Comparison of ENCODE assay signal across 11 cellular contexts in the genomic region with DNA sequence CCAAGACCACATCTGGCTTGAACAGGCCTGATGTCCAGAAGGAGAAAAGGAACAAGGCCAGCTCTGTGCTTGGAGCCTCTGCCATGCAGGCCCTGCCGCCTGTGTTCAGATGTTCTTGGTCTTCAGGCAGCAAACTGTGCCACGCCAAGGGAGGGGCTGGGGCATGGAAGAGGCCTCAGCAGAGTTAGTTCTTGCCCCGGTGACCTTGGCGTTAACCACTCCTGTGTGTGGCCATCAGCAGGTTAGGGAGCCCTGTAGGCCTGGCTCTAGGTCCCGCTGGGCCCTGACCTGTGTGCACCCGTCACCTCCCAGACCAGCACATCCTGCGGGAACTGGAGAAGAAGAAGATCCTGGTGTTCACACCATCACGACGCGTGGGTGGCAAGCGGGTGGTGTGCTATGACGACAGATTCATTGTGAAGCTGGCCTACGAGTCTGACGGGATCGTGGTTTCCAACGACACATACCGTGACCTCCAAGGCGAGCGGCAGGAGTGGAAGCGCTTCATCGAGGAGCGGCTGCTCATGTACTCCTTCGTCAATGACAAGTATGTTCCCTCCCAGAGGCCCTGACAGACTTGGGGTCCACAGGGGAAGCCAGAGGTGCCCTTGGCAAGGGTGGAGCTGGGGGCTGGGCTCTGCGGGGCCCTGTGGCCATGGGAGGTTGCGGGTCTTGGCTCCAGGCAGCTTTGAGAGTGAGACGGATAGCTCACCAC. TPM values are rescaled to one million over a fixed set of nuclear protein-coding genes. Genes with fewer than 3 reads are reported as not detected.
DNase-seq lines count a peak whose midpoint lies in the region; ATAC-seq and TF ChIP-seq lines count a peak whose summit lies in the region.
"Had no signal": no experiment of that assay in that cellular context is flagged by ENCODE, and none has a peak within 500 bp of the region (broad histone marks: within the 10 kb centered on the region; RNA-seq: fewer than 3 reads in every experiment).

No MANE protein-coding gene starts in this region.

- peak overlapping the region; percentile 98 for H3K27ac Mint-ChIP-seq in activated T-helper 2 cell treated with anti-CD3 and anti-CD28 coated beads, Interferon-gamma antibody, Interleukin-2, Interleukin-4, amounts not matched to agents 10 μg/mL and 5 μg/mL and 100 μg/mL, durations not matched to agents 14 hours and 24 hours and 36 hours

- H3K9me3 Mint-ChIP-seq in activated T-helper 2 cell treated with anti-CD3 and anti-CD28 coated beads, Interferon-gamma antibody, Interleukin-2, Interleukin-4, amounts not matched to agents 10 μg/mL and 5 μg/mL and 100 μg/mL, durations not matched to agents 14 hours and 24 hours and 36 hours, result no peaks in the 10 kb centered on the region

- ATAC-seq in upper lobe of left lung (ENCODE audit: low FRiP score in 2 of 2) (no peak), HG03095 (IDR thresholded peaks at IDR 0.05; ENCODE audit: unreplicated experiment) (no peak), HG03342 (IDR thresholded peaks at IDR 0.05; ENCODE audit: unreplicated experiment) (no peak), HG02610 (IDR thresholded peaks at IDR 0.05; ENCODE audit: unreplicated experiment) (no peak)

- H3K4me1 Mint-ChIP-seq in activated T-helper 2 cell treated with anti-CD3 and anti-CD28 coated beads, Interferon-gamma antibody, Interleukin-2, Interleukin-4, amounts not matched to agents 10 μg/mL and 5 μg/mL and 100 μg/mL, durations not matched to agents 14 hours and 24 hours and 36 hours (ENCODE audit: low read depth), result peaks cover 30% of the 10 kb centered on the region

- H3K27me3 Mint-ChIP-seq in activated T-helper 2 cell treated with anti-CD3 and anti-CD28 coated beads, Interferon-gamma antibody, Interleukin-2, Interleukin-4, amounts not matched to agents 10 μg/mL and 5 μg/mL and 100 μg/mL, durations not matched to agents 14 hours and 24 hours and 36 hours (ENCODE audit: low read depth), result no peaks in the 10 kb centered on the region

- H3K27me3 ChIP-seq in upper lobe of left lung, result no peaks in the 10 kb centered on the region
- H3K27me3 ChIP-seq: tibial nerve had no signal

- peaks cover 75% of the 10 kb centered on the region for H3K36me3 Mint-ChIP-seq in activated T-helper 2 cell treated with anti-CD3 and anti-CD28 coated beads, Interferon-gamma antibody, Interleukin-2, Interleukin-4, amounts not matched to agents 10 μg/mL and 5 μg/mL and 100 μg/mL, durations not matched to agents 14 hours and 24 hours and 36 hours (ENCODE audit: low read depth)

- TF ChIP-seq CTCF in upper lobe of left lung (IDR thresholded peaks at IDR 0.05), result no peak

- H3K4me1 ChIP-seq in upper lobe of left lung, result peaks cover 73 to 83% (median 79%) of the 10 kb centered on the region in 4 donors

- no peak for TF ChIP-seq EP300 in upper lobe of left lung (IDR thresholded peaks at IDR 0.05)

- H3K9me3 ChIP-seq in upper lobe of left lung, result no peaks in the 10 kb centered on the region
- H3K9me3 ChIP-seq: tibial nerve had no signal

- TF ChIP-seq POLR2A in upper lobe of left lung (IDR thresholded peaks at IDR 0.05), result no peak

- WGBS in upper lobe of left lung, 2 donors, result 83 to 86% methylated on average over 22 to 26 of the region's 26 CpGs

- peak; percentile 29 for DNase-seq in activated naive CD4-positive, alpha-beta T cell treated with Interleukin-2 at 50 U/mL for 16 hours
- no peak for DNase-seq in activated naive CD4-positive, alpha-beta T cell (lab: John Stamatoyannopoulos, UW)
- no peak for DNase-seq in activated T-helper 2 cell treated with anti-CD3 and anti-CD28 coated beads, Interferon-gamma antibody, Interleukin-2, Interleukin-4, amounts not matched to agents 10 μg/mL and 5 μg/mL and 100 μg/mL, durations not matched to agents 14 hours and 24 hours and 36 hours (ENCODE audit: low spot score)
- peak; percentile 88 for DNase-seq in mesenteric fat pad (ENCODE audit: low spot score)
- DNase-seq in upper lobe of left lung, result peak in 1 of 2 donors; percentile 55
- DNase-seq: NCI-H2081, Right ventricle myocardium superior had no signal

- peak overlapping the region; percentile 96 to 99 (median 96) for H3K27ac ChIP-seq in upper lobe of left lung

- intact Hi-C loops in activated T-helper 2 cell treated with anti-CD3 and anti-CD28 coated beads, Interferon-gamma antibody, Interleukin-2, Interleukin-4, amounts not matched to agents 10 μg/mL and 5 μg/mL and 100 μg/mL, durations not matched to agents 14 hours and 24 hours and 36 hours (cut with micrococcal nuclease), result no loop called here

- H3K36me3 ChIP-seq in upper lobe of left lung, result peaks cover 18 to 74% (median 53%) of the 10 kb centered on the region in 4 donors

- peak overlapping the region; percentile 33 for H3K4me3 Mint-ChIP-seq in activated T-helper 2 cell treated with anti-CD3 and anti-CD28 coated beads, Interferon-gamma antibody, Interleukin-2, Interleukin-4, amounts not matched to agents 10 μg/mL and 5 μg/mL and 100 μg/mL, durations not matched to agents 14 hours and 24 hours and 36 hours (ENCODE audit: low read depth)

- no peak overlapping the region for H3K4me3 ChIP-seq in upper lobe of left lung
- H3K4me3 ChIP-seq: tibial nerve had no signal

RNA-seq across cellular contexts. Expression of a gene that starts 7.1 kb away (rescaled TPM):
- 23.6 and 25.3 TPM in 2 replicates for total RNA-seq in activated T-helper 2 cell treated with anti-CD3 and anti-CD28 coated beads, Interferon-gamma antibody, Interleukin-2, Interleukin-4, amounts not matched to agents 10 μg/mL and 5 μg/mL and 100 μg/mL, durations not matched to agents 14 hours and 24 hours and 36 hours
- total RNA-seq in mesenteric fat pad (34.2 TPM), upper lobe of left lung (10 to 100 TPM; 17.6 to 55.5 (median 26.2) TPM)

RNA-seq across cellular contexts. Expression of a gene that starts 33.1 kb away (rescaled TPM):
- 87.9 and 93.0 TPM in 2 replicates for total RNA-seq in activated T-helper 2 cell treated with anti-CD3 and anti-CD28 coated beads, Interferon-gamma antibody, Interleukin-2, Interleukin-4, amounts not matched to agents 10 μg/mL and 5 μg/mL and 100 μg/mL, durations not matched to agents 14 hours and 24 hours and 36 hours
- total RNA-seq in mesenteric fat pad (43.4 TPM), upper lobe of left lung (100 to 1,000 TPM in 2 of 6 donors, 10 to 100 TPM in 4; 59.9 to 131 (median 75.1) TPM)

Comparison
In these comparisons a context has a peak if more than half of its experiments do, and no peak if none do; other contexts are left out.
1. DNase-seq: peak in activated naive CD4-positive, alpha-beta T cell treated with Interleukin-2 at 50 U/mL for 16 hours (single experiment) and mesenteric fat pad (single experiment); none in activated naive CD4-positive, alpha-beta T cell (0 of 4) and activated T-helper 2 cell treated with anti-CD3 and anti-CD28 coated beads, Interferon-gamma antibody, Interleukin-2, Interleukin-4, amounts not matched to agents 10 μg/mL and 5 μg/mL and 100 μg/mL, durations not matched to agents 14 hours and 24 hours and 36 hours (single experiment).